12 cellular contexts compared by ENCODE assay signal in genomic region chr13:110723598-110723997, GRCh38.
"Had no signal": no experiment of that assay in that cellular context is flagged by ENCODE, and none has a peak within 500 bp of the region (broad histone marks: within the 10 kb centered on the region; RNA-seq: fewer than 3 reads in every experiment).

No MANE protein-coding gene starts in this region.

- DNase-seq: activated CD4-positive, alpha-beta T cell treated with anti-CD3 and anti-CD28 coated beads, Interleukin-2, amount 50 U/mL, for 4 hours; activated T-cell treated with anti-CD3 and anti-CD28 coated beads, Interleukin-2, amount 50 U/mL, for 72 hours; body of pancreas; cerebellar nuclear complex; immature natural killer cell; left colon; stimulated activated CD4-positive, alpha-beta T cell treated with anti-CD3 and anti-CD28 coated beads, Interleukin-12 subunit alpha, Interleukin-12 subunit beta, amount 100 ng/mL, for 4 hours; stimulated activated naive CD4-positive, alpha-beta T cell treated with Interleukin-2 at 50 U/mL for 16 hours; upper lobe of right lung had no signal

- H3K4me3 Mint-ChIP-seq: activated T-cell treated with anti-CD3 and anti-CD28 coated beads, Interleukin-2, amount 50 U/mL, for 72 hours; immature natural killer cell had no signal

- ATAC-seq: activated T-cell treated with anti-CD3 and anti-CD28 coated beads, Interleukin-2, amount 50 U/mL, for 72 hours; body of pancreas; SK-N-SH treated with all-trans-retinoic acid at 6 μM for 48 hours; upper lobe of right lung had no signal

- H3K4me1 ChIP-seq: upper lobe of right lung had no signal

- H3K27ac Mint-ChIP-seq: activated T-cell treated with anti-CD3 and anti-CD28 coated beads, Interleukin-2, amount 50 U/mL, for 72 hours; immature natural killer cell had no signal

- H3K27me3 ChIP-seq: body of pancreas, esophagus muscularis mucosa, upper lobe of right lung had no signal

- H3K9me3 Mint-ChIP-seq: activated T-cell treated with anti-CD3 and anti-CD28 coated beads, Interleukin-2, amount 50 U/mL, for 72 hours; immature natural killer cell had no signal

- H3K27ac ChIP-seq: body of pancreas, esophagus muscularis mucosa, upper lobe of right lung had no signal

- H3K9me3 ChIP-seq: body of pancreas, esophagus muscularis mucosa, upper lobe of right lung had no signal

- H3K4me3 ChIP-seq: body of pancreas, esophagus muscularis mucosa, lung, upper lobe of right lung had no signal
